15 cellular contexts compared by ENCODE assay signal in the genomic region with DNA sequence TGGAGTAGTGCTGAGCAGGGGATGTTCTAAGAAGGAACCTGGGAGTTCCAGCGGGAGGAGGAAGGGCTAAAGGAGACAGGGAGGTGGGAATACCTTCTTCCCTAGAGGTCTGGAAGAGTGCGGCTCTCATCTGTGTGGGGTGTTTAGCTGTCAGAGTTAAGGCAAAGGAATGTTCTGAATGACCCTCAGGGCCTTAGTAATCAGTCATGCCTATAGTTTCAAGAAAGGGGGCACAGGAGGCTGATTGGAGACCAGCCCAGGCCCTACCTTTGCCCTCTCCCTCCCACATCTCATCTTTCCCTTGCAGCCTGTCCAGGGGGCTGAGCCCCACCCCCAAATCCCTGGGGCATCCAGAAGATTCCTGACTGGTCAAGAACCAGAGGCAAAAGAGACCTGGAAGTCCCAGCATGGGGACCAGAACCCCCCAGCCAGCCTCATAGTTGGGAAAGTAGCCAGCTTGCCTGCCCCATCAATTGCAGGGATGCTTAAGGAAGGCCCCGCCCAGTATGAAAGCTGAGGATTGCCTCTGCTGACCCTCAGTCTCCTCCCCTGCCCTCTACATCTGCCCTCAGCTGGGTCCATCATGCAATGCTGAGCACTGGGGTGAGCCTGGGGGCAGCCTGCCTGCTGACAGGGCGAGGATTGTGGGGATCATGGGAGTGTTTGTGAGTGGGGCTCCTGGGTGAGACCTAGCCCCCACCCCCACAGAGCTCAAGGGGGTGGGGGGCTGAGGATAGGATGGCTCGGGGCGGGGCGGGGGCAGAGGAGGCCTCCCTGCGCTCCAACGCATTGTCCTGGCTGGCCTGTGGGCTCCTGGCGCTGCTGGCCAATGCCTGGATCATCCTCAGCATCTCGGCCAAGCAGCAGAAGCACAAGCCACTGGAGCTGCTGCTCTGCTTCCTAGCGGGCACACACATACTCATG. TPM values are rescaled to one million over a fixed set of nuclear protein-coding genes. Genes with fewer than 3 reads are reported as not detected.
DNase-seq lines count a peak whose midpoint lies in the region; ATAC-seq and TF ChIP-seq lines count a peak whose summit lies in the region.
"Had no signal": no experiment of that assay in that cellular context is flagged by ENCODE, and none has a peak within 500 bp of the region (broad histone marks: within the 10 kb centered on the region; RNA-seq: fewer than 3 reads in every experiment).

No MANE protein-coding gene starts in this region.

- BruUV-seq in IMR-90 (replicated peaks; lab: Mats Ljungman, UMichigan), result no TSS peak

- peak overlapping the region; percentile 69 for H2AK9ac ChIP-seq in IMR-90 (replicated peaks; ENCODE audit: low read depth, low read length, poor library complexity)

- H2AK5ac ChIP-seq in IMR-90 (ENCODE audit: low read depth, low read length), result peak overlapping the region; percentile 8; the same call in 1 of the 2 replicates

- H2AFZ ChIP-seq in IMR-90 (replicated peaks; ENCODE audit: low read length, poor library complexity), result peak overlapping the region; percentile 38

- H3K4me1 ChIP-seq in IMR-90 (ENCODE audit: control insufficient read depth, insufficient read depth, low read length), result peaks cover 18% of the 10 kb centered on the region

- no peaks in the 10 kb centered on the region for H3K36me3 ChIP-seq in IMR-90 (ENCODE audit: control insufficient read depth, insufficient read depth, low read length)
- H3K36me3 ChIP-seq: BLaER1, cardiac muscle cell, HAP-1, tibial artery had no signal

- H4K20me1 ChIP-seq in IMR-90 (ENCODE audit: insufficient read depth, low read length), result no peaks in the 10 kb centered on the region

- WGBS in IMR-90 (ENCODE audit: extremely low coverage in 2 of 2, insufficient read length in 1 of 2), 2 experiments, result 93% methylated on average over 3 of the region's 12 CpGs; no CpG with 5 or more reads in 1 of the 2 experiments

- no peak overlapping the region for H3K18ac ChIP-seq in IMR-90 (ENCODE audit: low read depth, low read length)

- H3K23ac ChIP-seq in IMR-90 (ENCODE audit: low read depth, low read length), result no peak overlapping the region

- no peak overlapping the region for H3K4me2 ChIP-seq in IMR-90 (ENCODE audit: low read depth, low read length)
- H3K4me2 ChIP-seq: BLaER1, smooth muscle cell had no signal

- intact Hi-C loops in IMR-90 (cut with micrococcal nuclease), result loop anchor here (2.0 kb wide), 1 partner anchor 207 kb away; no protein-coding TSS in a partner anchor
- intact Hi-C loops in activated naive CD4-positive, alpha-beta T cell treated with anti-CD3 and anti-CD28 coated beads for 36 hours (cut with micrococcal nuclease), result no loop called here

- H2BK20ac ChIP-seq in IMR-90 (ENCODE audit: low read depth, low read length), result no peak overlapping the region; the same call in 1 of the 2 replicates

- TF ChIP-seq CTCF in IMR-90 (conservative IDR thresholded peaks at IDR 0.05; ENCODE audit: low read depth, low read length), result no peak
- TF ChIP-seq CTCF in endothelial cell (IDR thresholded peaks at IDR 0.05; ENCODE audit: unreplicated experiment), result no peak
- TF ChIP-seq CTCF in type B pancreatic cell (conservative IDR thresholded peaks at IDR 0.05), result no peak

- H3K4me3 ChIP-seq in IMR-90 (ENCODE audit: insufficient read depth, low read depth, low read length), result no peak overlapping the region
- H3K4me3 ChIP-seq: BLaER1, cardiac muscle cell, HAP-1, smooth muscle cell, tibial artery had no signal

- in situ Hi-C loops in IMR-90 (cut with MboI; ENCODE audit: low sequenced_read_pairs), result loop anchor here (10.0 kb wide), 1 partner anchor 209 kb away; no protein-coding TSS in a partner anchor

- no peak overlapping the region for H4K5ac ChIP-seq in IMR-90 (ENCODE audit: low read depth, low read length)

- H3K27me3 Mint-ChIP-seq in endothelial cell (ENCODE audit: unreplicated experiment) (peaks cover 24% of the 10 kb centered on the region), type B pancreatic cell (peaks cover 54% of the 10 kb centered on the region)
- H3K27me3 Mint-ChIP-seq in activated naive CD4-positive, alpha-beta T cell treated with anti-CD3 and anti-CD28 coated beads for 36 hours (ENCODE audit: low read depth), result peaks cover 19% of the 10 kb centered on the region

- no peak for TF ChIP-seq RAD21 in IMR-90 (IDR thresholded peaks at IDR 0.05; ENCODE audit: low read length)

- no peak overlapping the region for H2BK15ac ChIP-seq in IMR-90 (ENCODE audit: low read depth, low read length)

- no peak for TF ChIP-seq POLR2A in IMR-90 (IDR thresholded peaks at IDR 0.05; ENCODE audit: low read depth, low read length)

- no peak overlapping the region for H2BK5ac ChIP-seq in IMR-90 (ENCODE audit: low read depth, low read length, poor library complexity, severe bottlenecking)

- ATAC-seq in IMR-90 (ENCODE audit: low read depth), result no peak
- ATAC-seq: left lobe of liver had no signal

- no peak overlapping the region for H4K8ac ChIP-seq in IMR-90 (ENCODE audit: low read depth in 2 of 2, low read length in 2 of 2)

- no peaks in the 10 kb centered on the region for H3K9me3 ChIP-seq in IMR-90 (ENCODE audit: control insufficient read depth, insufficient read depth, low read length)
- H3K9me3 ChIP-seq: BLaER1, HAP-1, tibial artery had no signal

- no peak overlapping the region for H2BK120ac ChIP-seq in IMR-90 (ENCODE audit: low read depth, low read length)

- H3K27me3 ChIP-seq in IMR-90 (ENCODE audit: control insufficient read depth, insufficient read depth, low read length), result peaks cover 2% of the 10 kb centered on the region; the same call in 1 of the 2 replicates
- H3K27me3 ChIP-seq: cardiac muscle cell had no signal

- no peak overlapping the region for H3K56ac ChIP-seq in IMR-90 (ENCODE audit: extremely low read depth, insufficient read depth, low read length)

- peaks cover 55% of the 10 kb centered on the region for H3K4me1 Mint-ChIP-seq in endothelial cell (ENCODE audit: unreplicated experiment)
- H3K4me1 Mint-ChIP-seq in type B pancreatic cell (ENCODE audit: unreplicated experiment), result peaks cover 52% of the 10 kb centered on the region
- H3K4me1 Mint-ChIP-seq in activated naive CD4-positive, alpha-beta T cell treated with anti-CD3 and anti-CD28 coated beads for 36 hours (ENCODE audit: low read depth), result peaks cover 20% of the 10 kb centered on the region

- peaks cover 13% of the 10 kb centered on the region for H3K36me3 Mint-ChIP-seq in endothelial cell (ENCODE audit: low read depth, unreplicated experiment)
- H3K36me3 Mint-ChIP-seq in type B pancreatic cell, result peaks cover 4% of the 10 kb centered on the region
- peaks cover 2% of the 10 kb centered on the region for H3K36me3 Mint-ChIP-seq in activated naive CD4-positive, alpha-beta T cell treated with anti-CD3 and anti-CD28 coated beads for 36 hours (ENCODE audit: low read depth)

- H4K91ac ChIP-seq in IMR-90 (ENCODE audit: insufficient read depth, low read depth, low read length), result 0 out of 2 replicates have a peak overlapping the region, but pooled peaks have one; percentile 1

- H3K27ac ChIP-seq in IMR-90 (ENCODE audit: insufficient read depth, low read length), result no peak overlapping the region
- H3K27ac ChIP-seq: BLaER1, cardiac muscle cell, tibial artery had no signal

- POLR2A ChIA-PET in IMR-90 (lab: Charles Lee; ENCODE audit: unreplicated experiment), result interaction anchor here (0.6 to 0.9 kb wide), 2 partner anchors 10 to 289 kb away, joined by 5 to 8 read pairs; partner anchors contain the start of gene GAPDH

- peaks cover 0 to 32% of the 10 kb centered on the region in 2 experiments; a peak in 2 of 4 replicates for H3K79me1 ChIP-seq in IMR-90 (ENCODE audit: low read depth in 1 of 2, low read length in 2 of 2)

- peak overlapping the region; percentile 92 for H3K4me3 Mint-ChIP-seq in endothelial cell (ENCODE audit: unreplicated experiment)
- H3K4me3 Mint-ChIP-seq in type B pancreatic cell, result peak overlapping the region; percentile 73
- no peak overlapping the region for H3K4me3 Mint-ChIP-seq in activated naive CD4-positive, alpha-beta T cell treated with anti-CD3 and anti-CD28 coated beads for 36 hours
- H3K4me3 Mint-ChIP-seq: activated T-cell treated with anti-CD3 and anti-CD28 coated beads, Interleukin-2, amount 50 U/mL, for 24 hours had no signal

- no peak overlapping the region for H3K4ac ChIP-seq in IMR-90 (ENCODE audit: low read depth, low read length)

- H3K9me1 ChIP-seq in IMR-90 (ENCODE audit: insufficient read depth, low read length), result peaks cover 2% of the 10 kb centered on the region; the same call in 1 of the 2 replicates

- H3K27ac Mint-ChIP-seq in endothelial cell (ENCODE audit: unreplicated experiment), result peak overlapping the region; percentile 5
- H3K27ac Mint-ChIP-seq in type B pancreatic cell, result peak overlapping the region; percentile 29
- no peak overlapping the region for H3K27ac Mint-ChIP-seq in activated naive CD4-positive, alpha-beta T cell treated with anti-CD3 and anti-CD28 coated beads for 36 hours

- CTCF ChIA-PET in IMR-90 (lab: Yijun Ruan, JAX), result no interaction called here
- CTCF ChIA-PET in activated naive CD4-positive, alpha-beta T cell treated with anti-CD3 and anti-CD28 coated beads for 36 hours (lab: Charles Lee), result interaction anchor here (0.6 to 11.7 kb wide), 13 partner anchors 10 to 104 kb away, joined by 3 to 166 read pairs (median 4); partner anchors contain the start of genes CD4 and MLF2

- no peaks in the 10 kb centered on the region for H3K9me3 Mint-ChIP-seq in endothelial cell (ENCODE audit: unreplicated experiment)
- H3K9me3 Mint-ChIP-seq in type B pancreatic cell, result no peaks in the 10 kb centered on the region
- H3K9me3 Mint-ChIP-seq in activated naive CD4-positive, alpha-beta T cell treated with anti-CD3 and anti-CD28 coated beads for 36 hours, result no peaks in the 10 kb centered on the region
- H3K9me3 Mint-ChIP-seq: activated T-cell treated with anti-CD3 and anti-CD28 coated beads, Interleukin-2, amount 50 U/mL, for 24 hours had no signal

- no peak overlapping the region for H3K14ac ChIP-seq in IMR-90 (replicated peaks; ENCODE audit: low read depth, low read length)

- dilution Hi-C loops in IMR-90 (cut with HindIII; ENCODE audit: low sequenced_read_pairs, unreplicated experiment), result no loop called here

- no peak overlapping the region for H3K9ac ChIP-seq in IMR-90 (ENCODE audit: low read depth, low read length)
- H3K9ac ChIP-seq: BLaER1 had no signal

- no peak for DNase-seq in IMR-90
- DNase-seq in endothelial cell (ENCODE audit: low spot score), result no peak
- DNase-seq in type B pancreatic cell (ENCODE audit: extremely low spot score, unreplicated experiment), result no peak
- DNase-seq in D341Med (ENCODE audit: low spot score), result no peak
- no peak for DNase-seq in activated naive CD4-positive, alpha-beta T cell treated with anti-CD3 and anti-CD28 coated beads for 36 hours
- DNase-seq: activated T-cell treated with anti-CD3 and anti-CD28 coated beads, Interleukin-2, amount 50 U/mL, for 24 hours; DMS 273 treated with DMSO at 0.1 percent for 48 hours; NK-92 treated with Interleukin-12 subunit alpha and Interleukin-12 subunit beta, amount 100 ng/mL, for 24 hours; tibial artery had no signal

RNA-seq across cellular contexts. Expression of gene GPR162, which starts 1.8 kb away (rescaled TPM):
- total RNA-seq in IMR-90 (2012; rRNA removed) (1.7 and 2.9 TPM in 2 replicates), endothelial cell (ENCODE audit: unreplicated experiment) (52.7 TPM), type B pancreatic cell (ENCODE audit: low replicate concordance) (5.4 and 17.8 TPM in 2 replicates)
- 6.0 and 7.8 TPM in 2 replicates for polyA plus RNA-seq in IMR-90 (2012; rRNA removed)
- polyA plus RNA-seq in IMR-90 (2012; cell fraction: cytosol; rRNA removed), result 3.7 and 7.0 TPM in 2 replicates
- 19.9 and 32.8 TPM in 2 replicates for polyA plus RNA-seq in IMR-90 (2012; cell fraction: nucleus; rRNA removed; ENCODE audit: low replicate concordance)
- under 1 TPM in 1 of 2 experiments, not detected in 1; 0.24 TPM for total RNA-seq in activated naive CD4-positive, alpha-beta T cell treated with anti-CD3 and anti-CD28 coated beads for 36 hours
- total RNA-seq: MCF 10A had no signal

RNA-seq across cellular contexts. Expression of gene P3H3, which starts 4.8 kb away (rescaled TPM):
- total RNA-seq in IMR-90 (2012; rRNA removed), result 25.8 and 27.8 TPM in 2 replicates
- polyA plus RNA-seq in IMR-90 (2012; rRNA removed), result 83.9 and 90.5 TPM in 2 replicates
- polyA plus RNA-seq in IMR-90 (2012; cell fraction: cytosol; rRNA removed), result 129 and 303 TPM in 2 replicates
- polyA plus RNA-seq in IMR-90 (2012; cell fraction: nucleus; rRNA removed; ENCODE audit: low replicate concordance), result 113 and 257 TPM in 2 replicates
- 48.8 TPM for total RNA-seq in endothelial cell (ENCODE audit: unreplicated experiment)
- total RNA-seq in type B pancreatic cell (ENCODE audit: low replicate concordance), result 40.7 and 66.0 TPM in 2 replicates
- 1 to 10 TPM; 1.9 to 2.0 TPM for total RNA-seq in activated naive CD4-positive, alpha-beta T cell treated with anti-CD3 and anti-CD28 coated beads for 36 hours

RNA-seq across cellular contexts. Expression of gene GNB3, which starts 17.3 kb away (rescaled TPM):
- total RNA-seq in IMR-90 (2012; rRNA removed) (0.56 and 0.72 TPM in 2 replicates), endothelial cell (ENCODE audit: unreplicated experiment) (9.0 TPM), type B pancreatic cell (ENCODE audit: low replicate concordance) (6.3 and 25.2 TPM in 2 replicates)
- 20.5 and 20.7 TPM in 2 replicates for polyA plus RNA-seq in IMR-90 (2012; rRNA removed)
- polyA plus RNA-seq in IMR-90 (2012; cell fraction: cytosol; rRNA removed), result 6.0 and 6.9 TPM in 2 replicates
- polyA plus RNA-seq in IMR-90 (2012; cell fraction: nucleus; rRNA removed; ENCODE audit: low replicate concordance), result 166 and 303 TPM in 2 replicates
- under 1 TPM; 0.48 to 0.54 TPM for total RNA-seq in activated naive CD4-positive, alpha-beta T cell treated with anti-CD3 and anti-CD28 coated beads for 36 hours
- total RNA-seq: MCF 10A had no signal

RNA-seq across cellular contexts. Expression of gene CDCA3, which starts 27.7 kb away (rescaled TPM):
- total RNA-seq in IMR-90 (2012; rRNA removed) (23.5 and 30.3 TPM in 2 replicates), endothelial cell (ENCODE audit: unreplicated experiment) (6.2 TPM), type B pancreatic cell (ENCODE audit: low replicate concordance) (31.7 and 33.5 TPM in 2 replicates)
- 61.0 and 67.5 TPM in 2 replicates for polyA plus RNA-seq in IMR-90 (2012; rRNA removed)
- 15.5 and 31.8 TPM in 2 replicates for polyA plus RNA-seq in IMR-90 (2012; cell fraction: cytosol; rRNA removed)
- 41.3 and 52.2 TPM in 2 replicates for polyA plus RNA-seq in IMR-90 (2012; cell fraction: nucleus; rRNA removed; ENCODE audit: low replicate concordance)
- 100 to 1,000 TPM; 106 to 108 TPM for total RNA-seq in activated naive CD4-positive, alpha-beta T cell treated with anti-CD3 and anti-CD28 coated beads for 36 hours

RNA-seq across cellular contexts. Expression of gene USP5, which starts 28.5 kb away (rescaled TPM):
- total RNA-seq in IMR-90 (2012; rRNA removed) (119 and 125 TPM in 2 replicates), endothelial cell (ENCODE audit: unreplicated experiment) (119 TPM), type B pancreatic cell (ENCODE audit: low replicate concordance) (121 and 198 TPM in 2 replicates)
- polyA plus RNA-seq in IMR-90 (2012; rRNA removed), result 67.7 and 69.7 TPM in 2 replicates
- 55.4 and 73.2 TPM in 2 replicates for polyA plus RNA-seq in IMR-90 (2012; cell fraction: cytosol; rRNA removed)
- 85.6 and 170 TPM in 2 replicates for polyA plus RNA-seq in IMR-90 (2012; cell fraction: nucleus; rRNA removed; ENCODE audit: low replicate concordance)
- 100 to 1,000 TPM; 115 to 123 TPM for total RNA-seq in activated naive CD4-positive, alpha-beta T cell treated with anti-CD3 and anti-CD28 coated beads for 36 hours
